25 cellular contexts compared by ENCODE assay signal in the genomic region with DNA sequence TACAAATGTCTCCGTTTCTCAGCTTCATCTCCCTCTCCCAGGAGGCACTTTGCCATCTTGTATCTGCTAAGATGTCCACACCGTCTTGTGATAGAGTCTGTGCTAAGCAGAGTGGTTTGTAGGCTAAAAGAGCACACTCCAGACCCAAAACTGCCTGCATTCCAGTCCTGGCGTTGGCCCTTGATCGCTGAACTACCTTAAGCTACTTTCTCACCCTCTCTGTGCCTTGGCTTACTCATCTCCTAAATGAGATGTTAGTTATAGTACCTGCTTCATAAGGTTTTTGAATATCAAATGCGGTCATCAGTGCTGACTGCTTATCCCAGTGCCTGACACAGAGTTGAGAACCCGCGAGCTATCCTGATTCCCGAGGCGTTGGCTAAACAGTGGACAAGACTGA. TPM values are rescaled to one million over a fixed set of nuclear protein-coding genes. Genes with fewer than 3 reads are reported as not detected.
"Had no signal": no experiment of that assay in that cellular context is flagged by ENCODE, and none has a peak within 500 bp of the region (broad histone marks: within the 10 kb centered on the region; RNA-seq: fewer than 3 reads in every experiment).

No MANE protein-coding gene starts in this region.

- H3K27ac ChIP-seq: dorsolateral prefrontal cortex, epithelial cell of prostate, gastrocnemius medialis, lower lobe of right lung, right lobe of liver, suprapubic skin, transverse colon, vagina had no signal

- DNase-seq: dorsolateral prefrontal cortex; effector CD8-positive, alpha-beta T cell; foreskin fibroblast; gastrocnemius medialis; left ventricle myocardium superior; lower lobe of right lung; natural killer cell; nucleus accumbens; retina; small intestine; stimulated activated CD4-positive, alpha-beta T cell treated with anti-CD3 and anti-CD28 coated beads, Interleukin-15, amount 100 ng/mL, for 24 hours; stimulated activated CD4-positive, alpha-beta T cell treated with anti-CD3 and anti-CD28 coated beads, Interleukin-2, amount 100 ng/mL, for 48 hours; stimulated activated naive CD4-positive, alpha-beta T cell; stimulated activated naive CD8-positive, alpha-beta T cell treated with anti-CD3 and anti-CD28 coated beads, Interleukin-15, amount 100 ng/mL, for 72 hours; transverse colon had no signal

- H3K36me3 Mint-ChIP-seq: natural killer cell had no signal

- ATAC-seq: esophagus mucosa; gastrocnemius medialis; left ventricle myocardium superior; lower lobe of right lung; natural killer cell; right lobe of liver; stimulated activated naive CD8-positive, alpha-beta T cell treated with anti-CD3 and anti-CD28 coated beads, Interleukin-15, amount 100 ng/mL, for 72 hours had no signal

- H3K9me3 ChIP-seq: gastrocnemius medialis, lower lobe of right lung, right lobe of liver, suprapubic skin, transverse colon, vagina had no signal

- H3K36me3 ChIP-seq: gastrocnemius medialis, lower lobe of right lung, right lobe of liver, suprapubic skin, transverse colon, vagina had no signal

- H3K9me3 Mint-ChIP-seq: endodermal cell; natural killer cell; neural crest cell; stimulated activated naive CD8-positive, alpha-beta T cell treated with anti-CD3 and anti-CD28 coated beads, Interleukin-15, amount 100 ng/mL, for 72 hours had no signal

- H3K4me1 ChIP-seq: gastrocnemius medialis, vagina had no signal

- H3K4me3 Mint-ChIP-seq: endodermal cell; natural killer cell; neural crest cell; stimulated activated naive CD8-positive, alpha-beta T cell treated with anti-CD3 and anti-CD28 coated beads, Interleukin-15, amount 100 ng/mL, for 72 hours had no signal

- H3K27me3 ChIP-seq: dorsolateral prefrontal cortex, gastrocnemius medialis, right lobe of liver, suprapubic skin, transverse colon, vagina had no signal

- H3K27ac Mint-ChIP-seq: endodermal cell, natural killer cell had no signal

- H3K4me3 ChIP-seq: dorsolateral prefrontal cortex, gastrocnemius medialis, lower lobe of right lung, right lobe of liver, suprapubic skin, transverse colon, vagina had no signal

- H3K27me3 Mint-ChIP-seq: stimulated activated naive CD8-positive, alpha-beta T cell treated with anti-CD3 and anti-CD28 coated beads, Interleukin-15, amount 100 ng/mL, for 72 hours had no signal

RNA-seq across cellular contexts. Expression of a gene that starts 14.0 kb away (rescaled TPM):
- total RNA-seq: endodermal cell, glomerular endothelial cell, osteocyte, pulmonary artery endothelial cell had no signal
